In the genomic region with DNA sequence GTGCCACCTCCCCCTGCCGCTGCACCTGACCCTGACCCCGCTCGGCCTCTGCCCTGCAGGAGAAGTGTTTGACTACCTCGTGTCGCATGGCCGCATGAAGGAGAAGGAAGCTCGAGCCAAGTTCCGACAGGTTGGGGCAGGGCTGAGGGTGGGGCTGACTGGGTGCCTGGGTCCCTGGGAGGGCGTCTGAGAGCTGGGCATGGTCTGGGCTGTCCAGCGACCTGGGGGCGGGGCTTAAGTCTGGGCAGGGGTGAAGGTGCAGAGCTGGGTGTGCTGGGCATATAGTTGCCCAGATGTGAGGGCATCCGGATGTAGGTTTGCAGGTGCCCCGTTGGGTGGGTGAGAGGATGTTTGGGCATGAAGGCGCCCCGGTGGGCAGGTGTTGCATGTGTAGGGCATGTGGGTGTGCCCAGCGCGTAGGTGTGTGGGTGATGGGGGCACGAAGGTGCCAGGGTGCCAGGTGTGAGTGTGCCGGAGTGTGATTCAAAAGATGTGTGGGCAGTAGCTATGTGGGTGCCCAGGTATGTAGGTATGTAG, we compare ENCODE assay signal across 21 cellular contexts. TPM values are rescaled to one million over a fixed set of nuclear protein-coding genes. Genes with fewer than 3 reads are reported as not detected.
DNase-seq lines count a peak whose midpoint lies in the region; ATAC-seq and TF ChIP-seq lines count a peak whose summit lies in the region.
"Had no signal": no experiment of that assay in that cellular context is flagged by ENCODE, and none has a peak within 500 bp of the region (broad histone marks: within the 10 kb centered on the region; RNA-seq: fewer than 3 reads in every experiment).

No MANE protein-coding gene starts in this region.

- H3K4me3 Mint-ChIP-seq in neural crest cell: no peak overlapping the region

- H3K4me1 ChIP-seq in right cardiac atrium (ENCODE audit: control insufficient read depth, insufficient read depth, low read length) (no peaks in the 10 kb centered on the region), HAP-1 (no peaks in the 10 kb centered on the region)

- ATAC-seq in right cardiac atrium: peak; percentile 10 to 12
- no peak for ATAC-seq in Right ventricle myocardium inferior
- ATAC-seq in esophagus mucosa: peak; percentile 53
- ATAC-seq: Panc1 had no signal

- DNase-seq in right cardiac atrium (no peak), Right ventricle myocardium inferior (ENCODE audit: missing footprints) (no peak), neural crest cell (ENCODE audit: low read depth, low spot score) (no peak), NCI-H1417 (lab: John Stamatoyannopoulos, UW) (no peak), HAP-1 (ENCODE audit: low spot score in 2 of 2) (no peak)
- DNase-seq in activated CD8-positive, alpha-beta memory T cell treated with anti-CD3 and anti-CD28 coated beads, Interleukin-2, amount 50 U/mL, for 4 hours: no peak
- DNase-seq: DMS153, DND-41, KG1, NCI-H1694, NCI-H2081, NCI-H2227 treated with DMSO at 0.1 percent for 48 hours, NCI-H526 treated with DMSO at 0.1 percent for 48 hours, SHP77 treated with DMSO at 0.1 percent for 48 hours had no signal

- in situ Hi-C loops in HAP-1 (cut with MboI; ENCODE audit: low sequenced_read_pairs): no loop called here

- peaks cover 8% of the 10 kb centered on the region for H3K36me3 ChIP-seq in HAP-1 (replicated peaks)

- H3K27me3 Mint-ChIP-seq in neural crest cell (ENCODE audit: low read depth): no peaks in the 10 kb centered on the region

- no peaks in the 10 kb centered on the region for H3K4me1 Mint-ChIP-seq in neural crest cell

- H3K27me3 ChIP-seq in right cardiac atrium (ENCODE audit: control insufficient read depth, insufficient read depth) (no peaks in the 10 kb centered on the region), HAP-1 (ENCODE audit: low read depth) (no peaks in the 10 kb centered on the region)

- peaks cover 2% of the 10 kb centered on the region for H3K36me3 Mint-ChIP-seq in neural crest cell (ENCODE audit: low read depth)

- intact Hi-C loops in right cardiac atrium (cut with DNase I) (no loop called here), Right ventricle myocardium inferior (cut with DNase I) (no loop called here)

- H3K4me3 ChIP-seq in right cardiac atrium (ENCODE audit: low read length) (no peak overlapping the region), HAP-1 (no peak overlapping the region)

- H3K9me3 ChIP-seq in right cardiac atrium (ENCODE audit: control insufficient read depth, low read length): no peaks in the 10 kb centered on the region
- no peaks in the 10 kb centered on the region for H3K9me3 ChIP-seq in HAP-1

- peak overlapping the region; percentile 12 for H3K27ac Mint-ChIP-seq in neural crest cell (ENCODE audit: unreplicated experiment)

- 93% methylated on average over 19 of the region's 19 CpGs for WGBS in right cardiac atrium

- no peak for TF ChIP-seq CTCF in neural crest cell (conservative IDR thresholded peaks at IDR 0.05)

- no peak overlapping the region for H3K27ac ChIP-seq in right cardiac atrium (ENCODE audit: low read length)
- H3K27ac ChIP-seq: RWPE1 had no signal

- no peaks in the 10 kb centered on the region for H3K9me3 Mint-ChIP-seq in neural crest cell

RNA-seq across cellular contexts. Expression of a gene that starts 13.8 kb away (rescaled TPM):
- 10 to 100 TPM; 29.0 to 54.5 (median 40.4) TPM for total RNA-seq in right cardiac atrium
- 21.0 TPM for polyA plus RNA-seq in right cardiac atrium
- 24.8 TPM for total RNA-seq in Right ventricle myocardium inferior
- 21.0 TPM for total RNA-seq in esophagus mucosa
- total RNA-seq in neural crest cell: 57.2 and 59.8 TPM in 2 replicates

RNA-seq across cellular contexts. Expression of a gene that starts 19.6 kb away (rescaled TPM):
- 1 to 10 TPM; 3.4 to 5.6 (median 4.5) TPM for total RNA-seq in right cardiac atrium
- 2.7 TPM for polyA plus RNA-seq in right cardiac atrium
- 0.97 TPM for total RNA-seq in Right ventricle myocardium inferior
- total RNA-seq in esophagus mucosa: 1.1 TPM
- total RNA-seq in neural crest cell: 0.91 and 1.1 TPM in 2 replicates
- total RNA-seq: A172, H4, NCI-H460 had no signal

RNA-seq across cellular contexts. Expression of a gene that starts 57.8 kb away (rescaled TPM):
- total RNA-seq in right cardiac atrium: 1,000 to 10,000 TPM; 2,910 to 4,826 (median 3,330) TPM
- 5,160 TPM for polyA plus RNA-seq in right cardiac atrium
- total RNA-seq in Right ventricle myocardium inferior: 5,817 TPM
- 0.96 TPM for total RNA-seq in esophagus mucosa
- total RNA-seq in neural crest cell: not detected in 2 replicates
- total RNA-seq: A172, H4, NCI-H460 had no signal
- polyA plus RNA-seq: BJ had no signal

Comparison
In these comparisons a context has a peak if more than half of its experiments do, and no peak if none do; other contexts are left out.
1. RNA of a gene that starts 57.8 kb away (total RNA-seq): 5,817 TPM in Right ventricle myocardium inferior (single experiment) and 2,910 to 4,826 TPM in right cardiac atrium; 0.96 TPM in esophagus mucosa (single experiment) and not detected in neural crest cell; every median in the first group is over 1,000 times any median in the second.